Comparison of ENCODE assay signal across 23 cellular contexts in genomic region chr21:41861255-41861654, GRCh38.
"Had no signal": no experiment of that assay in that cellular context is flagged by ENCODE, and none has a peak within 500 bp of the region (broad histone marks: within the 10 kb centered on the region; RNA-seq: fewer than 3 reads in every experiment).

No MANE protein-coding gene starts in this region.

- H3K9ac ChIP-seq: neural progenitor cell had no signal

- H3K4me1 ChIP-seq: foreskin keratinocyte, neural progenitor cell had no signal

- H2AFZ ChIP-seq: neural progenitor cell had no signal

- H3K27ac ChIP-seq: foreskin keratinocyte, left lung, neural progenitor cell, thoracic aorta had no signal

- H3K36me3 ChIP-seq: neural progenitor cell had no signal

- H3K4me3 Mint-ChIP-seq: activated B cell treated with CpG ODN at 0.5 μM for 24 hours; activated CD4-positive, alpha-beta T cell treated with anti-CD3 and anti-CD28 coated beads for 36 hours; activated T-cell treated with anti-CD3 and anti-CD28 coated beads, Interleukin-2, amount 50 U/mL, for 4 hours; dendritic cell treated with granulocyte-macrophage colony-stimulating factor and Interleukin-4, amounts not matched to agents 40 ng/mL and 50 ng/mL, for 4 days; naive thymus-derived CD4-positive, alpha-beta T cell; T-helper 17 cell; type B pancreatic cell had no signal

- DNase-seq: activated B cell treated with CpG ODN at 0.5 μM for 24 hours; activated CD4-positive, alpha-beta T cell treated with anti-CD3 and anti-CD28 coated beads for 36 hours; activated CD4-positive, alpha-beta T cell treated with anti-CD3 and anti-CD28 coated beads, Interleukin-2, amount 50 U/mL, for 4 hours; activated CD8-positive, alpha-beta memory T cell treated with anti-CD3 and anti-CD28 coated beads for 24 hours; activated CD8-positive, alpha-beta memory T cell treated with anti-CD3 and anti-CD28 coated beads, Interleukin-2, amount 50 U/mL, for 4 hours; activated naive CD4-positive, alpha-beta T cell treated with Interleukin-2 at 50 U/mL for 16 hours; activated T-cell treated with anti-CD3 and anti-CD28 coated beads, Interleukin-2, amount 50 U/mL, for 4 hours; effector CD4-positive, alpha-beta T cell; foreskin keratinocyte; hippocampal formation; kidney glomerular epithelial cell; left lung; naive thymus-derived CD4-positive, alpha-beta T cell; retina; stimulated activated CD4-positive, alpha-beta T cell treated with anti-CD3 and anti-CD28 coated beads, Interleukin-4, amount 100 ng/mL, for 1 hour; stimulated activated naive CD4-positive, alpha-beta T cell treated with Interleukin-2 at 50 U/mL for 16 hours; T-helper 17 cell had no signal

- H3K4me2 ChIP-seq: neural progenitor cell had no signal

- H3K4me3 ChIP-seq: left lung, lung, neural progenitor cell, thoracic aorta had no signal

- H3K9me3 ChIP-seq: left lung, thoracic aorta had no signal

- H3K27me3 Mint-ChIP-seq: activated B cell treated with CpG ODN at 0.5 μM for 24 hours; activated CD4-positive, alpha-beta T cell treated with anti-CD3 and anti-CD28 coated beads for 36 hours; dendritic cell treated with granulocyte-macrophage colony-stimulating factor and Interleukin-4, amounts not matched to agents 40 ng/mL and 50 ng/mL, for 4 days; naive thymus-derived CD4-positive, alpha-beta T cell; progenitor cell of endocrine pancreas; T-helper 17 cell; type B pancreatic cell had no signal

- H3K9me3 Mint-ChIP-seq: activated B cell treated with CpG ODN at 0.5 μM for 24 hours; activated T-cell treated with anti-CD3 and anti-CD28 coated beads, Interleukin-2, amount 50 U/mL, for 4 hours; dendritic cell treated with granulocyte-macrophage colony-stimulating factor and Interleukin-4, amounts not matched to agents 40 ng/mL and 50 ng/mL, for 4 days; naive thymus-derived CD4-positive, alpha-beta T cell; neural progenitor cell; type B pancreatic cell had no signal

- ATAC-seq: activated CD4-positive, alpha-beta T cell treated with anti-CD3 and anti-CD28 coated beads for 36 hours; activated T-cell treated with anti-CD3 and anti-CD28 coated beads, Interleukin-2, amount 50 U/mL, for 4 hours; foreskin keratinocyte; left lung; naive thymus-derived CD4-positive, alpha-beta T cell; T-helper 17 cell had no signal

- H3K27me3 ChIP-seq: foreskin keratinocyte, left lung, neural progenitor cell had no signal

- H3K27ac Mint-ChIP-seq: activated B cell treated with CpG ODN at 0.5 μM for 24 hours; activated CD4-positive, alpha-beta T cell treated with anti-CD3 and anti-CD28 coated beads for 36 hours; dendritic cell treated with granulocyte-macrophage colony-stimulating factor and Interleukin-4, amounts not matched to agents 40 ng/mL and 50 ng/mL, for 4 days; naive thymus-derived CD4-positive, alpha-beta T cell; progenitor cell of endocrine pancreas; T-helper 17 cell; type B pancreatic cell had no signal
